Comparison of ENCODE assay signal across 13 cellular contexts in the genomic region with DNA sequence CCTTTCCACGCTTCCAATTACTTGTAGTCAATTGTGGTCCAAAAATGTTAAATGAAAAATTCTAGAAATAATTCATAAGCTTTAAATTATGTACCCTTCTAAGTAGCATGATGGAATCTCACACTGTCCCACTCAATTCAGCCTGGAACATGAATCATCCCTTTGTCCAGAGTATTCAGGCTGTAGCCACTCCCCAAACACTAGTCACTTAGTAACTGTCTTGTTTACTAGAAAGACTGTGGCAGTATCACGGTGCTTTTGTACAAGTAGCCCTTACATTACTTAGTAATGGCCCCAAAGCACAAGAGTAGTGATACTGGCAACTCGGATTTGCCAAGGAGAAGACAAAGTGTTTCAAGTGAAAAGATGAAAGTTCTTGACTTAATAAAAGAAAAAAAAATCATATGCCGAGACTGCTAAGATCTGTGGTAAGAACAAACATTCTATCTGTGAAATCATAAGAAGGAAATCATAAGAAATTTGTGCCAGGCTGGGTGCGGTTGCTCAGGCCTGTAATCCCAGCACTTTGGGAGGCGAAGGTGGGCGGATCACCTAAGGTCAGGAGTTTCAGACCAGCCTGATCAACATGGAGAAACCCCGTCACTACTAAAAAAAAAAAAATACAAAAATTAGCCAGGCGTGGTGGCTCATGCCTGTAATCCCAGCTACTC.
DNase-seq lines count a peak whose midpoint lies in the region; ATAC-seq and TF ChIP-seq lines count a peak whose summit lies in the region.
"Had no signal": no experiment of that assay in that cellular context is flagged by ENCODE, and none has a peak within 500 bp of the region (broad histone marks: within the 10 kb centered on the region; RNA-seq: fewer than 3 reads in every experiment).

No MANE protein-coding gene starts in this region.

- intact Hi-C loops in tibial artery (cut with DNase I; ENCODE audit: low total_unique reads) = no loop called here

- peak; percentile 7 for DNase-seq in DMS153 (lab: John Stamatoyannopoulos, UW)
- DNase-seq in DMS153 treated with DMSO at 0.1 percent for 48 hours (lab: John Stamatoyannopoulos, UW; ENCODE audit: unreplicated experiment) = no peak
- no peak for DNase-seq in WTC11 (ENCODE audit: low spot score)
- DNase-seq in glomerular visceral epithelial cell (ENCODE audit: extremely low spot score) = peak; percentile 79
- no peak for DNase-seq in stimulated activated effector memory CD8-positive, alpha-beta T cell treated with anti-CD3 and anti-CD28 coated beads, Interleukin-12 subunit alpha, Interleukin-12 subunit beta, amount 100 ng/mL, for 72 hours (ENCODE audit: low spot score in 2 of 2)
- DNase-seq in tibial artery = no peak
- DNase-seq: activated CD4-positive, alpha-beta T cell treated with anti-CD3 and anti-CD28 coated beads for 4 hours; cortex of kidney; natural killer cell; NCI-H446 had no signal

- TF ChIP-seq CTCF in WTC11 (IDR thresholded peaks at IDR 0.05) (no peak), tibial artery (IDR thresholded peaks at IDR 0.05) (no peak)

- peaks cover 19% of the 10 kb centered on the region for H3K36me3 Mint-ChIP-seq in WTC11
- H3K36me3 Mint-ChIP-seq in stimulated activated effector memory CD8-positive, alpha-beta T cell treated with anti-CD3 and anti-CD28 coated beads, Interleukin-12 subunit alpha, Interleukin-12 subunit beta, amount 100 ng/mL, for 72 hours = peaks cover 18% of the 10 kb centered on the region

- 0 out of 2 replicates have a peak, but pooled peaks cover 4% of the 10 kb centered on the region for H3K9me3 Mint-ChIP-seq in WTC11
- H3K9me3 Mint-ChIP-seq in stimulated activated effector memory CD8-positive, alpha-beta T cell treated with anti-CD3 and anti-CD28 coated beads, Interleukin-12 subunit alpha, Interleukin-12 subunit beta, amount 100 ng/mL, for 72 hours = no peaks in the 10 kb centered on the region
- H3K9me3 Mint-ChIP-seq: natural killer cell had no signal

- no peaks in the 10 kb centered on the region for H3K27me3 Mint-ChIP-seq in WTC11 (ENCODE audit: low read depth)

- H3K9me3 ChIP-seq in tibial artery = no peaks in the 10 kb centered on the region

- no peaks in the 10 kb centered on the region for H3K4me1 Mint-ChIP-seq in WTC11
- no peaks in the 10 kb centered on the region for H3K4me1 Mint-ChIP-seq in stimulated activated effector memory CD8-positive, alpha-beta T cell treated with anti-CD3 and anti-CD28 coated beads, Interleukin-12 subunit alpha, Interleukin-12 subunit beta, amount 100 ng/mL, for 72 hours
- H3K4me1 Mint-ChIP-seq: natural killer cell had no signal

- no peak overlapping the region for H3K4me3 Mint-ChIP-seq in WTC11
- no peak overlapping the region for H3K4me3 Mint-ChIP-seq in stimulated activated effector memory CD8-positive, alpha-beta T cell treated with anti-CD3 and anti-CD28 coated beads, Interleukin-12 subunit alpha, Interleukin-12 subunit beta, amount 100 ng/mL, for 72 hours
- H3K4me3 Mint-ChIP-seq: natural killer cell had no signal

- no peaks in the 10 kb centered on the region for H3K4me1 ChIP-seq in tibial artery

- POLR2A ChIA-PET in WTC11 (lab: Charles Lee) = no interaction called here

- no peak for ATAC-seq in WTC11
- ATAC-seq in stimulated activated effector memory CD8-positive, alpha-beta T cell treated with anti-CD3 and anti-CD28 coated beads, Interleukin-12 subunit alpha, Interleukin-12 subunit beta, amount 100 ng/mL, for 72 hours = peak; percentile 39
- no peak for ATAC-seq in HG02571 (IDR thresholded peaks at IDR 0.05; ENCODE audit: unreplicated experiment)
- no peak for ATAC-seq in GM19351 (IDR thresholded peaks at IDR 0.05; ENCODE audit: unreplicated experiment)
- ATAC-seq: natural killer cell had no signal

- peak overlapping the region; percentile 46; the same call in 1 of the 2 replicates for H3K27ac Mint-ChIP-seq in WTC11
- no peak overlapping the region for H3K27ac Mint-ChIP-seq in stimulated activated effector memory CD8-positive, alpha-beta T cell treated with anti-CD3 and anti-CD28 coated beads, Interleukin-12 subunit alpha, Interleukin-12 subunit beta, amount 100 ng/mL, for 72 hours

- no peak overlapping the region for H3K4me3 ChIP-seq in tibial artery

- CTCF ChIA-PET in WTC11 (lab: Charles Lee) = no interaction called here

- H3K27ac ChIP-seq in tibial artery = no peak overlapping the region
- H3K27ac ChIP-seq: 22Rv1 had no signal

- H3K27me3 ChIP-seq in tibial artery = no peaks in the 10 kb centered on the region

- peaks cover 24 to 40% (median 28%) of the 10 kb centered on the region in 3 donors for H3K36me3 ChIP-seq in tibial artery

TF ChIP-seq in WTC11, 78 proteins besides CTCF, POLR2A, EP300 and RAD21 (continues in another document):
- TF ChIP-seq, protein P1, sequence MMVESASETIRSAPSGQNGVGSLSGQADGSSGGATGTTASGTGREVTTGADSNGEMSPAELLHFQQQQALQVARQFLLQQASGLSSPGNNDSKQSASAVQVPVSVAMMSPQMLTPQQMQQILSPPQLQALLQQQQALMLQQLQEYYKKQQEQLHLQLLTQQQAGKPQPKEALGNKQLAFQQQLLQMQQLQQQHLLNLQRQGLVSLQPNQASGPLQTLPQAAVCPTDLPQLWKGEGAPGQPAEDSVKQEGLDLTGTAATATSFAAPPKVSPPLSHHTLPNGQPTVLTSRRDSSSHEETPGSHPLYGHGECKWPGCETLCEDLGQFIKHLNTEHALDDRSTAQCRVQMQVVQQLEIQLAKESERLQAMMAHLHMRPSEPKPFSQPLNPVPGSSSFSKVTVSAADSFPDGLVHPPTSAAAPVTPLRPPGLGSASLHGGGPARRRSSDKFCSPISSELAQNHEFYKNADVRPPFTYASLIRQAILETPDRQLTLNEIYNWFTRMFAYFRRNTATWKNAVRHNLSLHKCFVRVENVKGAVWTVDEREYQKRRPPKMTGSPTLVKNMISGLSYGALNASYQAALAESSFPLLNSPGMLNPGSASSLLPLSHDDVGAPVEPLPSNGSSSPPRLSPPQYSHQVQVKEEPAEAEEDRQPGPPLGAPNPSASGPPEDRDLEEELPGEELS (CRISPR knock-in tag; IDR thresholded peaks at IDR 0.05) = no peak
- TF ChIP-seq SP1 (CRISPR knock-in tag; conservative IDR thresholded peaks at IDR 0.05) (no peak), ZNF671 (CRISPR knock-in tag; IDR thresholded peaks at IDR 0.05) (no peak), ZBTB21 (CRISPR knock-in tag; IDR thresholded peaks at IDR 0.05; ENCODE audit: borderline replicate concordance) (no peak)
- TF ChIP-seq, protein P2, sequence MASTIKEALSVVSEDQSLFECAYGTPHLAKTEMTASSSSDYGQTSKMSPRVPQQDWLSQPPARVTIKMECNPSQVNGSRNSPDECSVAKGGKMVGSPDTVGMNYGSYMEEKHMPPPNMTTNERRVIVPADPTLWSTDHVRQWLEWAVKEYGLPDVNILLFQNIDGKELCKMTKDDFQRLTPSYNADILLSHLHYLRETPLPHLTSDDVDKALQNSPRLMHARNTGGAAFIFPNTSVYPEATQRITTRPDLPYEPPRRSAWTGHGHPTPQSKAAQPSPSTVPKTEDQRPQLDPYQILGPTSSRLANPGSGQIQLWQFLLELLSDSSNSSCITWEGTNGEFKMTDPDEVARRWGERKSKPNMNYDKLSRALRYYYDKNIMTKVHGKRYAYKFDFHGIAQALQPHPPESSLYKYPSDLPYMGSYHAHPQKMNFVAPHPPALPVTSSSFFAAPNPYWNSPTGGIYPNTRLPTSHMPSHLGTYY (CRISPR knock-in tag; IDR thresholded peaks at IDR 0.05) = no peak
- TF ChIP-seq, protein P3, sequence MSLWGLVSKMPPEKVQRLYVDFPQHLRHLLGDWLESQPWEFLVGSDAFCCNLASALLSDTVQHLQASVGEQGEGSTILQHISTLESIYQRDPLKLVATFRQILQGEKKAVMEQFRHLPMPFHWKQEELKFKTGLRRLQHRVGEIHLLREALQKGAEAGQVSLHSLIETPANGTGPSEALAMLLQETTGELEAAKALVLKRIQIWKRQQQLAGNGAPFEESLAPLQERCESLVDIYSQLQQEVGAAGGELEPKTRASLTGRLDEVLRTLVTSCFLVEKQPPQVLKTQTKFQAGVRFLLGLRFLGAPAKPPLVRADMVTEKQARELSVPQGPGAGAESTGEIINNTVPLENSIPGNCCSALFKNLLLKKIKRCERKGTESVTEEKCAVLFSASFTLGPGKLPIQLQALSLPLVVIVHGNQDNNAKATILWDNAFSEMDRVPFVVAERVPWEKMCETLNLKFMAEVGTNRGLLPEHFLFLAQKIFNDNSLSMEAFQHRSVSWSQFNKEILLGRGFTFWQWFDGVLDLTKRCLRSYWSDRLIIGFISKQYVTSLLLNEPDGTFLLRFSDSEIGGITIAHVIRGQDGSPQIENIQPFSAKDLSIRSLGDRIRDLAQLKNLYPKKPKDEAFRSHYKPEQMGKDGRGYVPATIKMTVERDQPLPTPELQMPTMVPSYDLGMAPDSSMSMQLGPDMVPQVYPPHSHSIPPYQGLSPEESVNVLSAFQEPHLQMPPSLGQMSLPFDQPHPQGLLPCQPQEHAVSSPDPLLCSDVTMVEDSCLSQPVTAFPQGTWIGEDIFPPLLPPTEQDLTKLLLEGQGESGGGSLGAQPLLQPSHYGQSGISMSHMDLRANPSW (CRISPR knock-in tag; conservative IDR thresholded peaks at IDR 0.05; ENCODE audit: low read depth) = no peak
- TF ChIP-seq, protein P4, sequence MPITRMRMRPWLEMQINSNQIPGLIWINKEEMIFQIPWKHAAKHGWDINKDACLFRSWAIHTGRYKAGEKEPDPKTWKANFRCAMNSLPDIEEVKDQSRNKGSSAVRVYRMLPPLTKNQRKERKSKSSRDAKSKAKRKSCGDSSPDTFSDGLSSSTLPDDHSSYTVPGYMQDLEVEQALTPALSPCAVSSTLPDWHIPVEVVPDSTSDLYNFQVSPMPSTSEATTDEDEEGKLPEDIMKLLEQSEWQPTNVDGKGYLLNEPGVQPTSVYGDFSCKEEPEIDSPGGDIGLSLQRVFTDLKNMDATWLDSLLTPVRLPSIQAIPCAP (CRISPR knock-in tag; IDR thresholded peaks at IDR 0.05) = no peak

Comparison
In these comparisons a context has a peak if more than half of its experiments do, and no peak if none do; other contexts are left out.
1. DNase-seq: peak in DMS153 (single experiment) and glomerular visceral epithelial cell (single experiment); none in DMS153 treated with DMSO at 0.1 percent for 48 hours (single experiment), WTC11 (single experiment), stimulated activated effector memory CD8-positive, alpha-beta T cell treated with anti-CD3 and anti-CD28 coated beads, Interleukin-12 subunit alpha, Interleukin-12 subunit beta, amount 100 ng/mL, for 72 hours (0 of 2) and tibial artery (0 of 2).